26 cellular contexts compared by ENCODE assay signal in genomic region chr16:88894681-88895300, GRCh38. TPM values are rescaled to one million over a fixed set of nuclear protein-coding genes. Genes with fewer than 3 reads are reported as not detected.
"Had no signal": no experiment of that assay in that cellular context is flagged by ENCODE, and none has a peak within 500 bp of the region (broad histone marks: within the 10 kb centered on the region; RNA-seq: fewer than 3 reads in every experiment).

No MANE protein-coding gene starts in this region.

- H3K27ac ChIP-seq: prostate gland, thoracic aorta, upper lobe of right lung had no signal

- H3K27me3 Mint-ChIP-seq: activated CD4-positive, alpha-beta T cell treated with anti-CD3 and anti-CD28 coated beads, Interleukin-2, amount 10 ng/mL, durations not matched to agents 7 days and 5 days; activated naive CD4-positive, alpha-beta T cell treated with anti-CD3 and anti-CD28 coated beads, Interleukin-2, amount 10 ng/mL, durations not matched to agents 7 days and 5 days; activated naive CD8-positive, alpha-beta T cell treated with anti-CD3 and anti-CD28 coated beads, Interleukin-2, amount 50 U/mL, for 24 hours; brain had no signal

- H3K36me3 ChIP-seq: prostate gland, thoracic aorta, upper lobe of right lung had no signal

- H3K27ac Mint-ChIP-seq: activated CD4-positive, alpha-beta T cell treated with anti-CD3 and anti-CD28 coated beads, Interleukin-2, amount 10 ng/mL, durations not matched to agents 7 days and 5 days; activated naive CD4-positive, alpha-beta T cell treated with anti-CD3 and anti-CD28 coated beads, Interleukin-2, amount 10 ng/mL, durations not matched to agents 7 days and 5 days; activated naive CD8-positive, alpha-beta T cell treated with anti-CD3 and anti-CD28 coated beads, Interleukin-2, amount 50 U/mL, for 24 hours; brain had no signal

- DNase-seq: activated CD4-positive, alpha-beta T cell treated with anti-CD3 and anti-CD28 coated beads, Interleukin-2, amount 10 ng/mL, durations not matched to agents 7 days and 5 days; activated CD8-positive, alpha-beta memory T cell treated with anti-CD3 and anti-CD28 coated beads, Interleukin-2, amount 50 U/mL, for 4 hours; activated naive CD4-positive, alpha-beta T cell treated with anti-CD3 and anti-CD28 coated beads, Interleukin-2, amount 10 ng/mL, durations not matched to agents 7 days and 5 days; activated naive CD8-positive, alpha-beta T cell treated with anti-CD3 and anti-CD28 coated beads, Interleukin-2, amount 50 U/mL, for 24 hours; activated T-cell treated with anti-CD3 and anti-CD28 coated beads, Interleukin-2, amount 50 U/mL, for 4 hours; anterior cingulate cortex; caudate nucleus; dorsolateral prefrontal cortex; foreskin fibroblast; glutamatergic neuron; hypothalamus; midbrain; right cardiac atrium; small intestine; stimulated activated CD4-positive, alpha-beta T cell treated with anti-CD3 and anti-CD28 coated beads, Interleukin-15, amount 100 ng/mL, for 24 hours; stimulated activated CD4-positive, alpha-beta T cell treated with anti-CD3 and anti-CD28 coated beads, Interleukin-2, amount 100 ng/mL, for 48 hours; T-helper 1 cell; upper lobe of right lung had no signal

- H3K4me1 ChIP-seq: prostate gland, upper lobe of right lung had no signal

- H3K27me3 ChIP-seq: dorsolateral prefrontal cortex, upper lobe of right lung had no signal

- H3K4me1 Mint-ChIP-seq: activated CD4-positive, alpha-beta T cell treated with anti-CD3 and anti-CD28 coated beads, Interleukin-2, amount 10 ng/mL, durations not matched to agents 7 days and 5 days; activated naive CD4-positive, alpha-beta T cell treated with anti-CD3 and anti-CD28 coated beads, Interleukin-2, amount 10 ng/mL, durations not matched to agents 7 days and 5 days; activated naive CD8-positive, alpha-beta T cell treated with anti-CD3 and anti-CD28 coated beads, Interleukin-2, amount 50 U/mL, for 24 hours; brain; neural crest cell had no signal

- H3K36me3 Mint-ChIP-seq: activated naive CD4-positive, alpha-beta T cell treated with anti-CD3 and anti-CD28 coated beads, Interleukin-2, amount 10 ng/mL, durations not matched to agents 7 days and 5 days had no signal

- H3K4me3 Mint-ChIP-seq: activated CD4-positive, alpha-beta T cell treated with anti-CD3 and anti-CD28 coated beads, Interleukin-2, amount 10 ng/mL, durations not matched to agents 7 days and 5 days; activated naive CD4-positive, alpha-beta T cell treated with anti-CD3 and anti-CD28 coated beads, Interleukin-2, amount 10 ng/mL, durations not matched to agents 7 days and 5 days; activated naive CD8-positive, alpha-beta T cell treated with anti-CD3 and anti-CD28 coated beads, Interleukin-2, amount 50 U/mL, for 24 hours; activated T-cell treated with anti-CD3 and anti-CD28 coated beads, Interleukin-2, amount 50 U/mL, for 4 hours; brain; neural crest cell had no signal

- ATAC-seq: activated CD4-positive, CD25-positive, alpha-beta regulatory T cell treated with anti-CD3 and anti-CD28 coated beads, Interleukin-2, amount 50 U/mL, for 24 hours; activated naive CD8-positive, alpha-beta T cell treated with anti-CD3 and anti-CD28 coated beads, Interleukin-2, amount 50 U/mL, for 24 hours; activated T-cell treated with anti-CD3 and anti-CD28 coated beads, Interleukin-2, amount 50 U/mL, for 4 hours; right cardiac atrium; upper lobe of right lung had no signal

- H3K9me3 Mint-ChIP-seq: activated CD4-positive, alpha-beta T cell treated with anti-CD3 and anti-CD28 coated beads, Interleukin-2, amount 10 ng/mL, durations not matched to agents 7 days and 5 days; activated naive CD4-positive, alpha-beta T cell treated with anti-CD3 and anti-CD28 coated beads, Interleukin-2, amount 10 ng/mL, durations not matched to agents 7 days and 5 days; activated naive CD8-positive, alpha-beta T cell treated with anti-CD3 and anti-CD28 coated beads, Interleukin-2, amount 50 U/mL, for 24 hours; activated T-cell treated with anti-CD3 and anti-CD28 coated beads, Interleukin-2, amount 50 U/mL, for 4 hours; neural crest cell had no signal

- H3K9me3 ChIP-seq: prostate gland, thoracic aorta, upper lobe of right lung had no signal

- H3K4me3 ChIP-seq: dorsolateral prefrontal cortex, lung, prostate gland, thoracic aorta, upper lobe of right lung had no signal

RNA-seq across cellular contexts. Expression of gene PABPN1L, which starts 28.3 kb away (rescaled TPM):
- total RNA-seq: activated CD4-positive, alpha-beta T cell treated with anti-CD3 and anti-CD28 coated beads, Interleukin-2, amount 10 ng/mL, durations not matched to agents 7 days and 5 days; activated T-cell treated with anti-CD3 and anti-CD28 coated beads, Interleukin-2, amount 50 U/mL, for 4 hours; lung; neural crest cell; osteocyte; right cardiac atrium; thoracic aorta; upper lobe of right lung had no signal
- polyA plus RNA-seq: keratinocyte, right cardiac atrium, small intestine had no signal
